In the genomic region with DNA sequence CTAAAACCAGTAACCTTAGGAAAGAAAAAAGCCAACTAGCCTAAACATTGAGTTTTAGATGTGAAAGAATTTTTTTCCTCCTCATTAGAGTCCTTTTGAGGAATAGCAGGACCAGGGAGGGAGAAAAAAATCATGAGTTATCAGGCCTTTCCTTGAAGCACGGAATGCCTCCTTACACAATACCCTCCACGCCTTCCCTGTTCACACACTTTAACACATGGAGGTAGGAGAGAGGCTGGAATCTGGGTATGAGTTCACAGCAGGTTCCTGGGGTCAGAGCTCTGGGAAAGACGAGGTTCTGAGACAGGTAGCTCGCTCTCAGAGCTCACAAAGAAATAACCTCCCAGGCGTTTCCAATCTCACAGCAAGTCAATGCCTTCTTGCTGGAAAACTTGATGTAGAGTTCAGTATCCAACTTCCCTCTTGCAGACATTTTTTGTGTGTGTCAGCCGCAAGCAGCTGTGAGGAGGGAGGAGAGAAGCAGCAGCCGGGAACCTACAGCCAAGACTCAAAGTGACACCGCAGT, we compare ENCODE assay signal across 9 cellular contexts.
DNase-seq lines count a peak whose midpoint lies in the region; ATAC-seq, FAIRE-seq and TF ChIP-seq lines count a peak whose summit lies in the region.
"Had no signal": no experiment of that assay in that cellular context is flagged by ENCODE, and none has a peak within 500 bp of the region (broad histone marks: within the 10 kb centered on the region; RNA-seq: fewer than 3 reads in every experiment).

No MANE protein-coding gene starts in this region.

- peaks cover 22% of the 10 kb centered on the region for H3K36me3 Mint-ChIP-seq in T-helper 1 cell treated with Interleukin-12 subunit alpha and Interleukin-12 subunit beta and Interleukin-4 antibody, amounts not matched to agents 30 μg/mL and 1 μg/mL, for 36 hours (ENCODE audit: low read depth)
- peaks cover 21% of the 10 kb centered on the region for H3K36me3 Mint-ChIP-seq in memory B cell

- peak overlapping the region; percentile 73 for H3K4me3 ChIP-seq in LNCaP clone FGC (ENCODE audit: low read depth, low read length)
- peak overlapping the region; percentile 83 to 93 for H3K4me3 ChIP-seq in cardiac fibroblast (replicated peaks in 1 of 2; ENCODE audit: low read depth in 2 of 2, low read length in 2 of 2)

- H3K27ac Mint-ChIP-seq in T-helper 1 cell treated with Interleukin-12 subunit alpha and Interleukin-12 subunit beta and Interleukin-4 antibody, amounts not matched to agents 30 μg/mL and 1 μg/mL, for 36 hours, result peak overlapping the region; percentile 93
- peak overlapping the region; percentile 91 for H3K27ac Mint-ChIP-seq in memory B cell

- H3K9me3 Mint-ChIP-seq in T-helper 1 cell treated with Interleukin-12 subunit alpha and Interleukin-12 subunit beta and Interleukin-4 antibody, amounts not matched to agents 30 μg/mL and 1 μg/mL, for 36 hours, result peaks cover 55% of the 10 kb centered on the region
- peaks cover 4% of the 10 kb centered on the region for H3K9me3 Mint-ChIP-seq in memory B cell

- H3K4me1 Mint-ChIP-seq in T-helper 1 cell treated with Interleukin-12 subunit alpha and Interleukin-12 subunit beta and Interleukin-4 antibody, amounts not matched to agents 30 μg/mL and 1 μg/mL, for 36 hours (ENCODE audit: low read depth), result peaks cover 13% of the 10 kb centered on the region
- H3K4me1 Mint-ChIP-seq in memory B cell, result peaks cover 18% of the 10 kb centered on the region

- peak overlapping the region; percentile 99 for H3K4me3 Mint-ChIP-seq in T-helper 1 cell treated with Interleukin-12 subunit alpha and Interleukin-12 subunit beta and Interleukin-4 antibody, amounts not matched to agents 30 μg/mL and 1 μg/mL, for 36 hours
- H3K4me3 Mint-ChIP-seq in memory B cell, result peak overlapping the region; percentile 90

- ATAC-seq in memory B cell (ENCODE audit: low read depth) (no peak), GM21381 (IDR thresholded peaks at IDR 0.05; ENCODE audit: unreplicated experiment) (no peak)

- no peaks in the 10 kb centered on the region for H3K27me3 Mint-ChIP-seq in T-helper 1 cell treated with Interleukin-12 subunit alpha and Interleukin-12 subunit beta and Interleukin-4 antibody, amounts not matched to agents 30 μg/mL and 1 μg/mL, for 36 hours (ENCODE audit: low read depth)
- no peaks in the 10 kb centered on the region for H3K27me3 Mint-ChIP-seq in memory B cell

- FAIRE-seq in urothelium cell line (lab: Jason Lieb, UNC), result no peak
- FAIRE-seq: colon had no signal

- no peak for TF ChIP-seq CTCF in LNCaP clone FGC (IDR thresholded peaks at IDR 0.05; ENCODE audit: control insufficient read depth, extremely low read depth, insufficient read depth)
- no peak for TF ChIP-seq CTCF in cardiac fibroblast (IDR thresholded peaks at IDR 0.05; ENCODE audit: low read depth, low read length)

- no peak for DNase-seq in T-helper 1 cell
- peak; percentile 1 for DNase-seq in LNCaP clone FGC (ENCODE audit: low read depth)
- DNase-seq in cardiac fibroblast (ENCODE audit: low read depth in 2 of 2), result peak; percentile 25 to 26
- DNase-seq in memory B cell (ENCODE audit: low spot score in 2 of 2), result no peak
- DNase-seq in urothelium cell line (ENCODE audit: low spot score), result peak; percentile 13
- no peak for DNase-seq in islet precursor cell

Comparison
In these comparisons a context has a peak if more than half of its experiments do, and no peak if none do; other contexts are left out.
1. DNase-seq: peak in LNCaP clone FGC (single experiment), cardiac fibroblast (2 of 2) and urothelium cell line (single experiment); none in T-helper 1 cell (0 of 5), memory B cell (0 of 2) and islet precursor cell (single experiment).